Comparison of ENCODE assay signal across 28 cellular contexts in genomic region chr18:3086865-3087264, GRCh38.
"Had no signal": no experiment of that assay in that cellular context is flagged by ENCODE, and none has a peak within 500 bp of the region (broad histone marks: within the 10 kb centered on the region; RNA-seq: fewer than 3 reads in every experiment).

No MANE protein-coding gene starts in this region.

- H3K36me3 ChIP-seq: left lung, spleen, suprapubic skin, upper lobe of right lung had no signal

- H3K27me3 ChIP-seq: ascending aorta, cardiac muscle cell, heart left ventricle, left lung, spleen, suprapubic skin, tibial artery, upper lobe of right lung had no signal

- H3K79me2 ChIP-seq: parathyroid adenoma had no signal

- H3K4me1 ChIP-seq: ascending aorta, heart left ventricle, left lung, parathyroid adenoma, psoas muscle, suprapubic skin, tibial artery, upper lobe of right lung had no signal

- H3K27ac ChIP-seq: ascending aorta, cardiac muscle cell, heart left ventricle, left lung, parathyroid adenoma, psoas muscle, spleen, suprapubic skin, tibial artery, upper lobe of right lung had no signal

- H3K9me3 ChIP-seq: ascending aorta, heart left ventricle, left lung, psoas muscle, spleen, suprapubic skin, tibial artery, upper lobe of right lung had no signal

- DNase-seq: activated CD4-positive, alpha-beta memory T cell treated with anti-CD3 and anti-CD28 coated beads for 36 hours; activated CD4-positive, alpha-beta T cell treated with anti-CD3 and anti-CD28 coated beads for 48 hours; activated CD8-positive, alpha-beta memory T cell treated with anti-CD3 and anti-CD28 coated beads, Interleukin-2, amount 50 U/mL, for 4 hours; activated effector memory CD4-positive, alpha-beta T cell treated with anti-CD3 and anti-CD28 coated beads, Interleukin-2, amount 50 U/mL, for 16 hours; activated naive CD4-positive, alpha-beta T cell treated with anti-CD3 and anti-CD28 coated beads for 36 hours; activated naive CD8-positive, alpha-beta T cell treated with anti-CD3 and anti-CD28 coated beads, Interleukin-2, amount 10 ng/mL, durations not matched to agents 7 days and 5 days; activated T-cell treated with anti-CD3 and anti-CD28 coated beads, Interleukin-2, amount 50 U/mL, for 1 hour; cortex of kidney; effector memory CD8-positive, alpha-beta T cell; erythroblast; heart left ventricle; hypothalamus; immature natural killer cell; left lung; mesendoderm; occipital lobe; psoas muscle; spleen; stimulated activated naive CD4-positive, alpha-beta T cell; T-helper 1 cell; tibial artery; upper lobe of right lung had no signal

- H3K9ac ChIP-seq: parathyroid adenoma had no signal

- H3K4me3 ChIP-seq: ascending aorta, cardiac muscle cell, heart left ventricle, left lung, lung, psoas muscle, spleen, suprapubic skin, tibial artery, upper lobe of right lung had no signal

- H2AFZ ChIP-seq: parathyroid adenoma had no signal

- ATAC-seq: activated CD4-positive, CD25-positive, alpha-beta regulatory T cell treated with anti-CD3 and anti-CD28 coated beads, Interleukin-2, amount 50 U/mL, for 24 hours; effector memory CD8-positive, alpha-beta T cell; left lung; psoas muscle; upper lobe of right lung had no signal
